Comparison of ENCODE assay signal across 1 cellular context in genomic region chr2:12037301-12037700, GRCh38.
TF ChIP-seq lines count a peak whose summit lies in the region.

No MANE protein-coding gene starts in this region.

TF ChIP-seq in K562, 482 proteins besides CTCF, POLR2A, EP300 and RAD21 (continued from another document):
- TF ChIP-seq, protein P1, sequence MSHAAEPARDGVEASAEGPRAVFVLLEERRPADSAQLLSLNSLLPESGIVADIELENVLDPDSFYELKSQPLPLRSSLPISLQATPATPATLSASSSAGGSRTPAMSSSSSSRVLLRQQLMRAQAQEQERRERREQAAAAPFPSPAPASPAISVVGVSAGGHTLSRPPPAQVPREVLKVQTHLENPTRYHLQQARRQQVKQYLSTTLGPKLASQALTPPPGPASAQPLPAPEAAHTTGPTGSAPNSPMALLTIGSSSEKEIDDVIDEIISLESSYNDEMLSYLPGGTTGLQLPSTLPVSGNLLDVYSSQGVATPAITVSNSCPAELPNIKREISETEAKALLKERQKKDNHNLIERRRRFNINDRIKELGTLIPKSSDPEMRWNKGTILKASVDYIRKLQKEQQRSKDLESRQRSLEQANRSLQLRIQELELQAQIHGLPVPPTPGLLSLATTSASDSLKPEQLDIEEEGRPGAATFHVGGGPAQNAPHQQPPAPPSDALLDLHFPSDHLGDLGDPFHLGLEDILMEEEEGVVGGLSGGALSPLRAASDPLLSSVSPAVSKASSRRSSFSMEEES (CRISPR knock-in tag; IDR thresholded peaks at IDR 0.05), result peak; percentile 86
